Comparison of ENCODE assay signal across 7 cellular contexts in the genomic region with DNA sequence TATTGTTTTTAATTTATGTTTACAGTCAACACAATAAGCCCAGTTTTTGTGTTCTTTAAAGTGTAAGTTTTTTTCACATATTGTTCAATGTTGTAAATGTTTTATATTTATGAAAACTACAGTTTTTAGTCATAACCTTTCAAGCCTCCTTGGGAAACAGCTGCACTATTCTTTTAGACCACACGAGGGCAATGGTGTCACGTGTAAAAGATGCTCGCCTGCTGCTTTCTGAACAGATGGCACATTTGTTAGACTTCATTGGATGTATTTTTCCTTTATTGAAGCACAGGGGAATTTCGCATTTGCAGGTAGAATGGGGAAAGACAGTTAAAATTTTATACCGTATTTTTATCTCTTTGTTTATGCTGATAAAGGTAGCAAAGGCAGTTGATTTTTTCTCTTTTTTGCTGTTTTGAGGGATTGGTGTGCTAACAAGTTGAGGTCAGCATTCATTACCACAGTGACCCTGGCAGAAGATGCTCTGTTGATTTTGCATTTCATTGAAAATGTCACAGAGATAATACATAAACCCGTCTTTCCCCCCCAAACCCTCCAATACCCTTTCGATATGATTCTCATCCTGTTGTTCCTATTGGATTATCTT. TPM values are rescaled to one million over a fixed set of nuclear protein-coding genes. Genes with fewer than 3 reads are reported as not detected.
A peak's percentile ranks its signal among the peaks of the same experiment; 100 is the strongest.
DNase-seq lines count a peak whose midpoint lies in the region; ATAC-seq and TF ChIP-seq lines count a peak whose summit lies in the region.

No MANE protein-coding gene starts in this region.

- no peak overlapping the region for H2BK5ac ChIP-seq in H9 (ENCODE audit: insufficient read length, low read length)

- H2AFZ ChIP-seq in H9 (ENCODE audit: low read length), result no peak overlapping the region

- no peak overlapping the region for H2AK5ac ChIP-seq in H9 (ENCODE audit: insufficient read length, low read length)

- H3K79me1 ChIP-seq in H9 (ENCODE audit: insufficient read depth, low read depth, low read length, poor library complexity, severe bottlenecking), result no peaks in the 10 kb centered on the region

- no peak overlapping the region for H3K4me3 Mint-ChIP-seq in H9
- no peak overlapping the region for H3K4me3 Mint-ChIP-seq in activated CD4-positive, alpha-beta T cell treated with anti-CD3 and anti-CD28 coated beads, Interleukin-2, amount 10 ng/mL, durations not matched to agents 7 days and 5 days

- H3K14ac ChIP-seq in H9 (ENCODE audit: insufficient read depth, low read length), result no peak overlapping the region

- no CpG with 5 or more reads among the region's 7 CpGs for WGBS in H9 (ENCODE audit: extremely low coverage, insufficient read length, low lambda C conversion rate)

- no peak overlapping the region for H3T11ph ChIP-seq in H9 (ENCODE audit: low read length)

- no peaks in the 10 kb centered on the region for H3K9me3 ChIP-seq in H9 (ENCODE audit: control insufficient read depth, low read depth, low read length)
- no peaks in the 10 kb centered on the region for H3K9me3 ChIP-seq in lower lobe of right lung

- no peak overlapping the region for H4K91ac ChIP-seq in H9 (ENCODE audit: insufficient read length, low read depth, low read length)

- no peak overlapping the region for H3K4me2 ChIP-seq in H9 (ENCODE audit: insufficient read depth, insufficient read length, low read length)

- H4K20me1 ChIP-seq in H9 (ENCODE audit: control insufficient read depth, insufficient read depth, insufficient read length), result no peaks in the 10 kb centered on the region

- no peaks in the 10 kb centered on the region; a peak in 1 of 7 replicates for H3K36me3 Mint-ChIP-seq in H9 (ENCODE audit: insufficient read depth in 1 of 3, low read depth in 3 of 3)
- no peaks in the 10 kb centered on the region for H3K36me3 Mint-ChIP-seq in activated CD4-positive, alpha-beta T cell treated with anti-CD3 and anti-CD28 coated beads, Interleukin-2, amount 10 ng/mL, durations not matched to agents 7 days and 5 days (ENCODE audit: low read depth)

- H3K27ac ChIP-seq in H9 (ENCODE audit: insufficient read length, low read depth, low read length) (no peak overlapping the region), coronary artery (no peak overlapping the region), lower lobe of right lung (no peak overlapping the region)

- no peak overlapping the region for H3K18ac ChIP-seq in H9 (ENCODE audit: insufficient read length, low read depth, low read length)

- DNase-seq in GM03348 (ENCODE audit: low spot score), result peak; percentile 68
- peak; percentile 39 for DNase-seq in H9
- peak; percentile 33 for DNase-seq in NCI-H2107 treated with DMSO at 0.1 percent for 48 hours (lab: John Stamatoyannopoulos, UW; ENCODE audit: unreplicated experiment)
- DNase-seq in activated CD4-positive, alpha-beta T cell treated with anti-CD3 and anti-CD28 coated beads, Interleukin-2, amount 10 ng/mL, durations not matched to agents 7 days and 5 days, result peak; percentile 62
- no peak for DNase-seq in coronary artery (ENCODE audit: low spot score)
- no peak for DNase-seq in lower lobe of right lung
- DNase-seq in stimulated activated CD8-positive, alpha-beta memory T cell treated with anti-CD3 and anti-CD28 coated beads, Interleukin-2, amount 100 ng/mL, for 1 hour (ENCODE audit: low read depth in 2 of 2), result peak; percentile 11 to 22

- peak; percentile 59 to 69 for ATAC-seq in lower lobe of right lung

- no peak overlapping the region for H3K27ac Mint-ChIP-seq in H9
- no peak overlapping the region for H3K27ac Mint-ChIP-seq in activated CD4-positive, alpha-beta T cell treated with anti-CD3 and anti-CD28 coated beads, Interleukin-2, amount 10 ng/mL, durations not matched to agents 7 days and 5 days

- no peak overlapping the region for H3K9ac ChIP-seq in H9 (ENCODE audit: extremely low read depth, insufficient read length, low read length)

- peaks cover 50 to 52% of the 10 kb centered on the region in 2 experiments for H3K4me1 Mint-ChIP-seq in H9
- H3K4me1 Mint-ChIP-seq in activated CD4-positive, alpha-beta T cell treated with anti-CD3 and anti-CD28 coated beads, Interleukin-2, amount 10 ng/mL, durations not matched to agents 7 days and 5 days, result peaks cover 15% of the 10 kb centered on the region

- no peak overlapping the region for H3K23ac ChIP-seq in H9 (ENCODE audit: insufficient read length, low read depth, low read length)

- intact Hi-C loops in lower lobe of right lung (cut with DNase I), result no loop called here

- H3K23me2 ChIP-seq in H9 (ENCODE audit: insufficient read length, low read depth, low read length, poor library complexity, severe bottlenecking), result peaks cover 10% of the 10 kb centered on the region

- TF ChIP-seq CTCF in H9 (conservative IDR thresholded peaks at IDR 0.05) (peak; percentile 96), coronary artery (IDR thresholded peaks at IDR 0.05) (peak; percentile 72), lower lobe of right lung (IDR thresholded peaks at IDR 0.05) (peak; percentile 89)

- H3K4me3 ChIP-seq in coronary artery, result no peak overlapping the region
- no peak overlapping the region for H3K4me3 ChIP-seq in lower lobe of right lung

- H2BK20ac ChIP-seq in H9 (ENCODE audit: low read depth, low read length, poor library complexity, severe bottlenecking), result no peak overlapping the region

- no peak overlapping the region for H3K56ac ChIP-seq in H9 (ENCODE audit: insufficient read length, low read depth, low read length)

- no peaks in the 10 kb centered on the region for H3K9me3 Mint-ChIP-seq in H9
- H3K9me3 Mint-ChIP-seq in activated CD4-positive, alpha-beta T cell treated with anti-CD3 and anti-CD28 coated beads, Interleukin-2, amount 10 ng/mL, durations not matched to agents 7 days and 5 days, result no peaks in the 10 kb centered on the region

- H3K4ac ChIP-seq in H9 (ENCODE audit: low read depth, low read length), result no peak overlapping the region

- peaks cover 42% of the 10 kb centered on the region for H3K27me3 Mint-ChIP-seq in H9 (ENCODE audit: low read depth)
- H3K27me3 Mint-ChIP-seq in activated CD4-positive, alpha-beta T cell treated with anti-CD3 and anti-CD28 coated beads, Interleukin-2, amount 10 ng/mL, durations not matched to agents 7 days and 5 days, result peaks cover 50% of the 10 kb centered on the region

- H3K27me3 ChIP-seq in H9 (ENCODE audit: insufficient read depth, low read length) (no peaks in the 10 kb centered on the region; the same call in 1 of the 2 replicates), lower lobe of right lung (ENCODE audit: low read depth) (peaks cover 15% of the 10 kb centered on the region)

- CTCF ChIA-PET in activated CD4-positive, alpha-beta T cell treated with anti-CD3 and anti-CD28 coated beads, Interleukin-2, amount 10 ng/mL, durations not matched to agents 7 days and 5 days (lab: Charles Lee), result no interaction called here

- H4K5ac ChIP-seq in H9 (ENCODE audit: insufficient read length, low read depth, low read length), result no peak overlapping the region

- H4K8ac ChIP-seq in H9 (replicated peaks; ENCODE audit: insufficient read length, low read depth, low read length), result no peak overlapping the region

- POLR2A ChIA-PET in activated CD4-positive, alpha-beta T cell treated with anti-CD3 and anti-CD28 coated beads, Interleukin-2, amount 10 ng/mL, durations not matched to agents 7 days and 5 days (lab: Charles Lee), result no interaction called here

- no peaks in the 10 kb centered on the region for H3K36me3 ChIP-seq in lower lobe of right lung

- no peak overlapping the region for H2BK15ac ChIP-seq in H9 (ENCODE audit: low read depth, low read length)

- no peak overlapping the region for H2BK12ac ChIP-seq in H9 (ENCODE audit: insufficient read length, low read depth, low read length)

- no peaks in the 10 kb centered on the region for H3K79me2 ChIP-seq in H9 (ENCODE audit: insufficient read depth, low read length)

- no peak overlapping the region for H2BK120ac ChIP-seq in H9 (ENCODE audit: low read depth, low read length, poor library complexity, severe bottlenecking)

- H3K4me1 ChIP-seq in H9 (ENCODE audit: insufficient read depth, low read length) (peaks cover 7% of the 10 kb centered on the region; the same call in 1 of the 2 replicates), lower lobe of right lung (peaks cover 18% of the 10 kb centered on the region)

RNA-seq across cellular contexts. Expression of gene MAT2B, which starts 59.0 kb away (rescaled TPM):
- total RNA-seq in H9 (2021), result 48.4 and 49.1 TPM in 2 replicates
- 10 to 100 TPM; 91.4 to 94.4 TPM for total RNA-seq in activated CD4-positive, alpha-beta T cell treated with anti-CD3 and anti-CD28 coated beads, Interleukin-2, amount 10 ng/mL, durations not matched to agents 7 days and 5 days
- 71.7 TPM for total RNA-seq in lower lobe of right lung

Comparison
In these comparisons a context has a peak if more than half of its experiments do, and no peak if none do; other contexts are left out.
1. DNase-seq: peak in GM03348 (single experiment), H9 (single experiment), NCI-H2107 treated with DMSO at 0.1 percent for 48 hours (single experiment), activated CD4-positive, alpha-beta T cell treated with anti-CD3 and anti-CD28 coated beads, Interleukin-2, amount 10 ng/mL, durations not matched to agents 7 days and 5 days (single experiment) and stimulated activated CD8-positive, alpha-beta memory T cell treated with anti-CD3 and anti-CD28 coated beads, Interleukin-2, amount 100 ng/mL, for 1 hour (2 of 2); none in coronary artery (single experiment) and lower lobe of right lung (single experiment).
2. Peak in every context shown above with its lines, with median percentiles within 50 percentile points of each other: CTCF ChIP-seq.